ENCODE assay signal across 18 cellular contexts in genomic region chr9:134234687-134235359, GRCh38.
"Had no signal": no experiment of that assay in that cellular context is flagged by ENCODE, and none has a peak within 500 bp of the region (broad histone marks: within the 10 kb centered on the region; RNA-seq: fewer than 3 reads in every experiment).

No MANE protein-coding gene starts in this region.

- ATAC-seq: heart right ventricle; left lobe of liver; mucosa of descending colon; naive thymus-derived CD8-positive, alpha-beta T cell had no signal

- H3K36me3 Mint-ChIP-seq: naive thymus-derived CD8-positive, alpha-beta T cell had no signal

- H3K4me1 Mint-ChIP-seq: endodermal cell; naive thymus-derived CD8-positive, alpha-beta T cell had no signal

- H3K27ac ChIP-seq: colonic mucosa, heart right ventricle, parathyroid adenoma, prostate gland had no signal

- H3K9me3 ChIP-seq: colonic mucosa, heart right ventricle, mucosa of descending colon, prostate gland, spleen had no signal

- H3K4me3 ChIP-seq: colonic mucosa, heart right ventricle, mucosa of descending colon, prostate gland, spleen had no signal

- H3K9me3 Mint-ChIP-seq: endodermal cell; naive thymus-derived CD8-positive, alpha-beta T cell had no signal

- H3K4me3 Mint-ChIP-seq: endodermal cell; naive thymus-derived CD8-positive, alpha-beta T cell had no signal

- H3K27ac Mint-ChIP-seq: endodermal cell; naive thymus-derived CD8-positive, alpha-beta T cell had no signal

- DNase-seq: colonic mucosa; dermis blood vessel endothelial cell; endodermal cell; erythroblast; foreskin melanocyte; heart right ventricle; hypothalamus; mucosa of descending colon; naive thymus-derived CD8-positive, alpha-beta T cell; occipital lobe; spleen; stimulated activated CD4-positive, alpha-beta T cell treated with anti-CD3 and anti-CD28 coated beads, Interleukin-15, amount 100 ng/mL, for 24 hours; stimulated activated CD4-positive, alpha-beta T cell treated with anti-CD3 and anti-CD28 coated beads, Interleukin-2, amount 100 ng/mL, for 24 hours; stimulated activated naive CD4-positive, alpha-beta T cell treated with Interleukin-2 at 50 U/mL for 16 hours; trophoblast cell had no signal

- H3K27me3 ChIP-seq: colonic mucosa had no signal

- H3K36me3 ChIP-seq: colonic mucosa, heart right ventricle, prostate gland, spleen had no signal

- H3K9ac ChIP-seq: parathyroid adenoma had no signal

- H3K4me1 ChIP-seq: colonic mucosa had no signal
